ENCODE assay signal across 20 cellular contexts in the genomic region with DNA sequence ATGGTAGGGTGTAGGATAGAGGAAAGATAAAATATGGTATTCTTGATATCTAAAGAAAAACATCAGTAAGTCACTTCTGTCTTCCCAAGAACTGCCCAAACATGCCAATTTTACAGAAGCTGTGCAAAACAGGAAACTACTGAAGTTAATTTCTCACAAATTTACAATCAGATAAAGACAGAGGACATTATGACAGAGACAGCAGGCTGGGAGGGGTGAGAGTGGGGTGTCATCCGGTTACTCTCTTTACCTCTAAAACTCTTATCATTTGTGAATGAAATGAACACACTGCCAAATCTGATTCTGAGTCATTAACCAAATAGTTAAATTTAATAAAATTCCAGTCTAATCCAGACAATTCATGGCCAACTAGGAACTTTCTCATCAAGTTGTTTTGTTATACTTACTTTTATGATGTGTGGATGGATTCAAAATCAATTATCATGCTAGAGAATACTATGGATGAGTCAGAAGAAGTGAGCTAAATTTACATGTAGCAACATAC.
"Had no signal": no experiment of that assay in that cellular context is flagged by ENCODE, and none has a peak within 500 bp of the region (broad histone marks: within the 10 kb centered on the region; RNA-seq: fewer than 3 reads in every experiment).

No MANE protein-coding gene starts in this region.

- H3K4me2 ChIP-seq: hepatocyte had no signal

- H3K4me3 ChIP-seq: hepatocyte, spleen, tibial artery, upper lobe of right lung, vagina had no signal

- H3K9me3 ChIP-seq: neutrophil, tibial artery, upper lobe of right lung, vagina had no signal

- H3K4me1 ChIP-seq: spleen, tibial artery, upper lobe of right lung, vagina had no signal

- H3K27ac ChIP-seq: foreskin keratinocyte, hepatocyte, neutrophil, spleen, tibial artery, upper lobe of right lung, vagina had no signal

- H3K79me2 ChIP-seq: hepatocyte had no signal

- ATAC-seq: foreskin keratinocyte; left colon; left ventricle myocardium superior; naive thymus-derived CD8-positive, alpha-beta T cell; sciatic nerve; stimulated activated memory B cell treated with anti-CD40 and anti-IgM and Interleukin-4, amounts not matched to agents 10 μg/mL and 1 μg/mL and 100 μg/mL, for 72 hours; upper lobe of right lung had no signal

- H2AFZ ChIP-seq: hepatocyte had no signal

- H3K36me3 ChIP-seq: neutrophil, spleen, tibial artery, upper lobe of right lung, vagina had no signal

- FAIRE-seq: endothelial cell of umbilical vein had no signal

- DNase-seq: effector CD4-positive, alpha-beta T cell; endodermal cell; erythroblast; foreskin keratinocyte; head of caudate nucleus; left colon; left ventricle myocardium superior; naive thymus-derived CD8-positive, alpha-beta T cell; spleen; stimulated activated CD4-positive, alpha-beta T cell treated with anti-CD3 and anti-CD28 coated beads, Interleukin-15, amount 100 ng/mL, for 24 hours; stimulated activated CD4-positive, alpha-beta T cell treated with anti-CD3 and anti-CD28 coated beads, Interleukin-1b, Interleukin-23, amount 100 ng/mL, for 48 hours; stimulated activated CD4-positive, alpha-beta T cell treated with anti-CD3 and anti-CD28 coated beads, Interleukin-4, amount 100 ng/mL, for 24 hours; tibial artery; upper lobe of right lung had no signal

- H3K27me3 ChIP-seq: foreskin keratinocyte, hepatocyte, neutrophil, spleen, tibial artery, upper lobe of right lung, vagina had no signal
